Comparison of ENCODE assay signal across 8 cellular contexts in genomic region chr6:90294614-90294988, GRCh38. TPM values are rescaled to one million over a fixed set of nuclear protein-coding genes. Genes with fewer than 3 reads are reported as not detected.
DNase-seq lines count a peak whose midpoint lies in the region; ATAC-seq and TF ChIP-seq lines count a peak whose summit lies in the region.

No MANE protein-coding gene starts in this region.

- no peak for TF ChIP-seq CTCF in glutamatergic neuron (IDR thresholded peaks at IDR 0.05; ENCODE audit: partially characterized antibody, unreplicated experiment)

- H3K9me3 Mint-ChIP-seq in activated T-cell treated with anti-CD3 and anti-CD28 coated beads, Interleukin-2, amount 50 U/mL, for 4 hours, result no peaks in the 10 kb centered on the region
- peaks cover 14% of the 10 kb centered on the region for H3K9me3 Mint-ChIP-seq in glutamatergic neuron (ENCODE audit: unreplicated experiment)

- peaks cover 59% of the 10 kb centered on the region for H3K4me1 Mint-ChIP-seq in activated T-cell treated with anti-CD3 and anti-CD28 coated beads, Interleukin-2, amount 50 U/mL, for 4 hours (ENCODE audit: low read depth)
- H3K4me1 Mint-ChIP-seq in glutamatergic neuron (ENCODE audit: low read depth, unreplicated experiment), result peaks cover 38% of the 10 kb centered on the region

- H3K36me3 Mint-ChIP-seq in activated T-cell treated with anti-CD3 and anti-CD28 coated beads, Interleukin-2, amount 50 U/mL, for 4 hours (ENCODE audit: insufficient read depth), result peaks cover 28% of the 10 kb centered on the region
- H3K36me3 Mint-ChIP-seq in glutamatergic neuron (ENCODE audit: unreplicated experiment), result no peaks in the 10 kb centered on the region

- DNase-seq in DMS 273 (lab: John Stamatoyannopoulos, UW; ENCODE audit: unreplicated experiment), result peak; percentile 69
- DNase-seq in DMS 273 treated with DMSO at 0.1 percent for 48 hours (lab: John Stamatoyannopoulos, UW), result no peak
- DNase-seq in activated T-cell treated with anti-CD3 and anti-CD28 coated beads, Interleukin-2, amount 50 U/mL, for 4 hours, result peak; percentile 47
- DNase-seq in glutamatergic neuron, result peak; percentile 29
- DNase-seq in stimulated activated CD8-positive, alpha-beta memory T cell treated with anti-CD3 and anti-CD28 coated beads, Interleukin-4, amount 100 ng/mL, for 48 hours, result peak; percentile 65
- DNase-seq in GM19238 (ENCODE audit: insufficient read length, low spot score), result no peak
- DNase-seq in amniotic stem cell (lab: John Stamatoyannopoulos, UW), result no peak

- H3K27me3 Mint-ChIP-seq in activated T-cell treated with anti-CD3 and anti-CD28 coated beads, Interleukin-2, amount 50 U/mL, for 4 hours (ENCODE audit: low read depth), result peaks cover 3% of the 10 kb centered on the region
- H3K27me3 Mint-ChIP-seq in glutamatergic neuron (ENCODE audit: unreplicated experiment), result peaks cover 12% of the 10 kb centered on the region

- peak overlapping the region; percentile 90 for H3K4me3 Mint-ChIP-seq in activated T-cell treated with anti-CD3 and anti-CD28 coated beads, Interleukin-2, amount 50 U/mL, for 4 hours
- peak overlapping the region; percentile 95 for H3K4me3 Mint-ChIP-seq in glutamatergic neuron (ENCODE audit: unreplicated experiment)

- ATAC-seq in activated T-cell treated with anti-CD3 and anti-CD28 coated beads, Interleukin-2, amount 50 U/mL, for 4 hours, result no peak
- no peak for ATAC-seq in GM21619 (IDR thresholded peaks at IDR 0.05; ENCODE audit: unreplicated experiment)

- H3K27ac Mint-ChIP-seq in glutamatergic neuron (ENCODE audit: unreplicated experiment), result peak overlapping the region; percentile 82

RNA-seq across cellular contexts. Expression of gene BACH2, which starts 2.0 kb away (rescaled TPM):
- total RNA-seq in activated T-cell treated with anti-CD3 and anti-CD28 coated beads, Interleukin-2, amount 50 U/mL, for 4 hours, result 100 to 1,000 TPM in 2 of 3 donors, 10 to 100 TPM in 1; 96.5 to 118 (median 111) TPM
- total RNA-seq in glutamatergic neuron (ENCODE audit: unreplicated experiment), result 96.4 TPM

Comparison
In these comparisons a context has a peak if more than half of its experiments do, and no peak if none do; other contexts are left out.
1. DNase-seq: peak in DMS 273 (single experiment), activated T-cell treated with anti-CD3 and anti-CD28 coated beads, Interleukin-2, amount 50 U/mL, for 4 hours (single experiment), glutamatergic neuron (single experiment) and stimulated activated CD8-positive, alpha-beta memory T cell treated with anti-CD3 and anti-CD28 coated beads, Interleukin-4, amount 100 ng/mL, for 48 hours (single experiment); none in DMS 273 treated with DMSO at 0.1 percent for 48 hours (single experiment), GM19238 (single experiment) and amniotic stem cell (single experiment).